Comparison of ENCODE assay signal across 15 cellular contexts in genomic region chr15:99132584-99133287, GRCh38. TPM values are rescaled to one million over a fixed set of nuclear protein-coding genes. Genes with fewer than 3 reads are reported as not detected.
"Had no signal": no experiment of that assay in that cellular context is flagged by ENCODE, and none has a peak within 500 bp of the region (broad histone marks: within the 10 kb centered on the region; RNA-seq: fewer than 3 reads in every experiment).

No MANE protein-coding gene starts in this region.

- H3K27ac Mint-ChIP-seq: activated CD4-positive, alpha-beta T cell treated with anti-CD3 and anti-CD28 coated beads, Interleukin-2, amount 10 ng/mL, durations not matched to agents 7 days and 5 days; immature natural killer cell; stimulated activated naive B cell treated with anti-CD40 and anti-IgM and Interleukin-4, amounts not matched to agents 10 μg/mL and 1 μg/mL and 100 μg/mL, for 72 hours had no signal

- H3K9ac ChIP-seq: parathyroid adenoma had no signal

- H3K9me3 ChIP-seq: spleen had no signal

- H3K4me3 Mint-ChIP-seq: activated CD4-positive, alpha-beta T cell treated with anti-CD3 and anti-CD28 coated beads, Interleukin-2, amount 10 ng/mL, durations not matched to agents 7 days and 5 days; immature natural killer cell; stimulated activated naive B cell treated with anti-CD40 and anti-IgM and Interleukin-4, amounts not matched to agents 10 μg/mL and 1 μg/mL and 100 μg/mL, for 72 hours had no signal

- H3K9me3 Mint-ChIP-seq: activated CD4-positive, alpha-beta T cell treated with anti-CD3 and anti-CD28 coated beads, Interleukin-2, amount 10 ng/mL, durations not matched to agents 7 days and 5 days; immature natural killer cell; stimulated activated naive B cell treated with anti-CD40 and anti-IgM and Interleukin-4, amounts not matched to agents 10 μg/mL and 1 μg/mL and 100 μg/mL, for 72 hours had no signal

- DNase-seq: activated CD4-positive, alpha-beta T cell treated with anti-CD3 and anti-CD28 coated beads, Interleukin-2, amount 10 ng/mL, durations not matched to agents 7 days and 5 days; activated CD4-positive, CD25-positive, alpha-beta regulatory T cell; activated CD8-positive, alpha-beta memory T cell treated with anti-CD3 and anti-CD28 coated beads for 24 hours; activated naive CD4-positive, alpha-beta T cell treated with Interleukin-2 at 50 U/mL for 16 hours; caudate nucleus; effector CD4-positive, alpha-beta T cell; immature natural killer cell; mesenchymal stem cell; right cardiac atrium; spleen; stimulated activated CD4-positive, alpha-beta T cell treated with anti-CD3 and anti-CD28 coated beads, Interleukin-1b, Interleukin-23, amount 100 ng/mL, for 48 hours; stimulated activated naive B cell treated with anti-CD40 and anti-IgM and Interleukin-4, amounts not matched to agents 10 μg/mL and 1 μg/mL and 100 μg/mL, for 72 hours; T-helper 2 cell had no signal

- H3K27me3 ChIP-seq: spleen had no signal

- ATAC-seq: right cardiac atrium; stimulated activated naive B cell treated with anti-CD40 and anti-IgM and Interleukin-4, amounts not matched to agents 10 μg/mL and 1 μg/mL and 100 μg/mL, for 72 hours had no signal

- H3K4me1 Mint-ChIP-seq: activated CD4-positive, alpha-beta T cell treated with anti-CD3 and anti-CD28 coated beads, Interleukin-2, amount 10 ng/mL, durations not matched to agents 7 days and 5 days; immature natural killer cell had no signal

- H3K27ac ChIP-seq: coronary artery, parathyroid adenoma, spleen had no signal

- H3K27me3 Mint-ChIP-seq: activated CD4-positive, alpha-beta T cell treated with anti-CD3 and anti-CD28 coated beads, Interleukin-2, amount 10 ng/mL, durations not matched to agents 7 days and 5 days; stimulated activated naive B cell treated with anti-CD40 and anti-IgM and Interleukin-4, amounts not matched to agents 10 μg/mL and 1 μg/mL and 100 μg/mL, for 72 hours had no signal

- H2AFZ ChIP-seq: parathyroid adenoma had no signal

- H3K36me3 Mint-ChIP-seq: immature natural killer cell; stimulated activated naive B cell treated with anti-CD40 and anti-IgM and Interleukin-4, amounts not matched to agents 10 μg/mL and 1 μg/mL and 100 μg/mL, for 72 hours had no signal

- H3K4me3 ChIP-seq: coronary artery, spleen had no signal

- H3K4me1 ChIP-seq: spleen had no signal

RNA-seq across cellular contexts. Expression of gene SYNM, which starts 27.9 kb away (rescaled TPM):
- polyA plus RNA-seq: immature natural killer cell had no signal
